21 cellular contexts compared by ENCODE assay signal in the genomic region with DNA sequence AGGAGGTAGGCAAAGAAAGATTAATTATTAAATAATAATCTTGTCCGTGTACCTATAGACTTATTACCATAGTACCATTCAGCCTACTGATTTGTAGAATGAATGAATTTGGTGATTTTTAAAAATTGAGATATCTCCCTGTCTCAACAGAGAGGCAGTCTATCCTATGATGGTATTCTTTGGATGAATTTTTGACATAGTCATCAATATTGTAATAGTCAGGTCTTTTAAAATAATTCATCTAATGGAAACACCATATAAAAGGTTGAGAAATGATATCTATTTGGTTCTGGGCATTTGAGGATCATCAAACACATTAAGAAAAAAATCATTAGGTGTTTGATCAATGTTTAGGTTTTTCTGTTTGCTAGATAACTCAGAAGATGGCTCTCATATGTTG. TPM values are rescaled to one million over a fixed set of nuclear protein-coding genes. Genes with fewer than 3 reads are reported as not detected.
DNase-seq lines count a peak whose midpoint lies in the region; ATAC-seq, FAIRE-seq and TF ChIP-seq lines count a peak whose summit lies in the region.
"Had no signal": no experiment of that assay in that cellular context is flagged by ENCODE, and none has a peak within 500 bp of the region (broad histone marks: within the 10 kb centered on the region; RNA-seq: fewer than 3 reads in every experiment).

No MANE protein-coding gene starts in this region.

- H3K4ac ChIP-seq in mesenchymal stem cell (ENCODE audit: low read depth in 1 of 2, low read length in 2 of 2) = no peak overlapping the region

- H3K36me3 ChIP-seq in mesenchymal stem cell (ENCODE audit: control insufficient read depth in 1 of 2, insufficient read depth in 2 of 2, low read depth in 1 of 2, low read length in 2 of 2) (peaks cover 0 to 34% of the 10 kb centered on the region in 2 experiments), A673 (ENCODE audit: insufficient read depth, low read length, poor library complexity, severe bottlenecking) (no peaks in the 10 kb centered on the region)

- H3K27me3 ChIP-seq in mesenchymal stem cell (ENCODE audit: control insufficient read depth in 1 of 2, insufficient read depth in 1 of 2, low read length in 2 of 2) (no peaks in the 10 kb centered on the region), A673 (replicated peaks; ENCODE audit: insufficient read depth, low read depth, low read length, poor library complexity) (no peaks in the 10 kb centered on the region)

- intact Hi-C loops in A673 (cut with micrococcal nuclease; ENCODE audit: unreplicated experiment) = no loop called here

- H3K36me3 Mint-ChIP-seq in HFFc6 (ENCODE audit: low read depth) = peaks cover 8% of the 10 kb centered on the region; the same call in 1 of the 2 replicates
- H3K36me3 Mint-ChIP-seq: IgD-negative memory B cell had no signal

- DNase-seq in A549 (ENCODE audit: low read depth in 1 of 2, low spot score in 1 of 2) = no peak
- no peak for DNase-seq in HFFc6
- DNase-seq in epithelial cell of prostate (ENCODE audit: low read depth, low spot score) = no peak
- DNase-seq in mesenchymal stem cell = no peak
- DNase-seq in DMS 273 treated with DMSO at 0.1 percent for 48 hours (lab: John Stamatoyannopoulos, UW) = no peak
- DNase-seq in A673 (ENCODE audit: low spot score) = no peak
- no peak for DNase-seq in activated naive CD4-positive, alpha-beta T cell (lab: John Stamatoyannopoulos, UW)
- DNase-seq: AML-193; CD4-positive, alpha-beta T cell; DMS153; DMS79; GDM1; GOT3; H7; KG1 had no signal

- H2AFZ ChIP-seq in mesenchymal stem cell (ENCODE audit: low read depth, low read length) = no peak overlapping the region

- no TSS peak for BruUV-seq in A673 (replicated peaks; lab: Mats Ljungman, UMichigan)

- H3K4me3 Mint-ChIP-seq in HFFc6 = no peak overlapping the region
- H3K4me3 Mint-ChIP-seq: CD4-positive, alpha-beta T cell; IgD-negative memory B cell had no signal

- CTCF ChIA-PET in A549 (lab: Yijun Ruan, JAX) = no interaction called here
- CTCF ChIA-PET in A673 (lab: Charles Lee) = no interaction called here

- no peak overlapping the region for H3K4me3 ChIP-seq in A549
- H3K4me3 ChIP-seq in mesenchymal stem cell (ENCODE audit: insufficient read depth in 1 of 2, low read depth in 1 of 2, low read length in 2 of 2) = no peak overlapping the region
- H3K4me3 ChIP-seq in A673 (ENCODE audit: low read depth, low read length, poor library complexity, severe bottlenecking) = no peak overlapping the region

- H3K9me3 Mint-ChIP-seq in HFFc6 = no peaks in the 10 kb centered on the region
- H3K9me3 Mint-ChIP-seq: CD4-positive, alpha-beta T cell; IgD-negative memory B cell had no signal

- H3K4me1 Mint-ChIP-seq in HFFc6 (ENCODE audit: low read depth) = peaks cover 38% of the 10 kb centered on the region
- H3K4me1 Mint-ChIP-seq: IgD-negative memory B cell had no signal

- no peak overlapping the region for H3K4me2 ChIP-seq in A549
- no peak overlapping the region for H3K4me2 ChIP-seq in mesenchymal stem cell (ENCODE audit: low read length, poor library complexity, severe bottlenecking)

- no peak overlapping the region for H4K8ac ChIP-seq in mesenchymal stem cell (ENCODE audit: low read length)

- H3K27ac ChIP-seq in A549 (no peak overlapping the region), epithelial cell of prostate (peak overlapping the region; percentile 21), mesenchymal stem cell (ENCODE audit: low read length, poor library complexity, severe bottlenecking) (peak overlapping the region; percentile 43), A673 (ENCODE audit: low read depth, low read length, poor library complexity, severe bottlenecking) (no peak overlapping the region)
- H3K27ac ChIP-seq: C4-2B, HL-60 had no signal

- H2BK120ac ChIP-seq in mesenchymal stem cell (ENCODE audit: low read depth, low read length) = no peak overlapping the region

- H3K9me3 ChIP-seq in A549 = no peaks in the 10 kb centered on the region
- H3K9me3 ChIP-seq in mesenchymal stem cell (ENCODE audit: control insufficient read depth, low read length) = no peaks in the 10 kb centered on the region
- H3K9me3 ChIP-seq in A673 (ENCODE audit: low read depth, low read length, poor library complexity, severe bottlenecking) = no peaks in the 10 kb centered on the region
- H3K9me3 ChIP-seq: Caco-2 had no signal

- no peak overlapping the region for H3K14ac ChIP-seq in mesenchymal stem cell (ENCODE audit: low read length in 2 of 2)

- H2AK5ac ChIP-seq in mesenchymal stem cell (ENCODE audit: low read length, severe bottlenecking) = no peak overlapping the region

- TF ChIP-seq CTCF in A549 (IDR thresholded peaks at IDR 0.05) (no peak), HFFc6 (IDR thresholded peaks at IDR 0.05) (no peak), A673 (conservative IDR thresholded peaks at IDR 0.05; ENCODE audit: low read depth, low read length) (no peak)

- no peak overlapping the region for H2BK15ac ChIP-seq in mesenchymal stem cell (ENCODE audit: low read depth, poor library complexity, severe bottlenecking)

- peaks cover 2% of the 10 kb centered on the region; the same call in 1 of the 2 replicates for H3K27me3 Mint-ChIP-seq in HFFc6 (ENCODE audit: insufficient read depth)
- H3K27me3 Mint-ChIP-seq: CD4-positive, alpha-beta T cell; IgD-negative memory B cell had no signal

- H3K23ac ChIP-seq in mesenchymal stem cell (ENCODE audit: low read length in 2 of 2) = no peak overlapping the region

- peak overlapping the region; percentile 32 for H3K27ac Mint-ChIP-seq in HFFc6
- H3K27ac Mint-ChIP-seq: CD4-positive, alpha-beta T cell; IgD-negative memory B cell had no signal

- no peak for ATAC-seq in A549

- H3K18ac ChIP-seq in mesenchymal stem cell (ENCODE audit: low read depth in 1 of 2, low read length in 2 of 2) = no peak overlapping the region

- TF ChIP-seq RAD21 in A549 (conservative IDR thresholded peaks at IDR 0.05 in 1 of 2, IDR thresholded peaks at IDR 0.05 in 1 of 2) = no peak

- POLR2A ChIA-PET in A549 (lab: Yijun Ruan, JAX) (no interaction called here), A673 (lab: Charles Lee; ENCODE audit: low non-redundant PET) (no interaction called here)

- TF ChIP-seq EP300 in A549 (IDR thresholded peaks at IDR 0.05) = no peak

- no peak overlapping the region for H2BK5ac ChIP-seq in mesenchymal stem cell (ENCODE audit: low read depth, low read length, poor library complexity, severe bottlenecking)

- no peak overlapping the region for H2BK12ac ChIP-seq in mesenchymal stem cell (ENCODE audit: low read length in 2 of 2)

- H4K91ac ChIP-seq in mesenchymal stem cell (ENCODE audit: low read length) = no peak overlapping the region

- no peak overlapping the region for H3K9ac ChIP-seq in mesenchymal stem cell (ENCODE audit: low read length)

- 0% methylated on average over 1 of the region's 1 CpG for WGBS in A549 (ENCODE audit: missing lambda C conversion rate)
- WGBS in mesenchymal stem cell = no CpG with 5 or more reads among the region's 1 CpG

- 0 out of 3 replicates have a peak, but pooled peaks cover 5% of the 10 kb centered on the region for H3K4me1 ChIP-seq in A549
- H3K4me1 ChIP-seq in mesenchymal stem cell (ENCODE audit: control insufficient read depth, insufficient read depth, low read depth, low read length) = no peaks in the 10 kb centered on the region
- H3K4me1 ChIP-seq in A673 (ENCODE audit: insufficient read depth, low read length, poor library complexity, severe bottlenecking) = peaks cover 16% of the 10 kb centered on the region

- H3K79me1 ChIP-seq in mesenchymal stem cell (replicated peaks; ENCODE audit: low read length, poor library complexity, severe bottlenecking) = no peaks in the 10 kb centered on the region

- FAIRE-seq in A549 (lab: Jason Lieb, UNC) = no peak
- FAIRE-seq: D721Med had no signal

- no peak for TF ChIP-seq POLR2A in A549 (IDR thresholded peaks at IDR 0.05; ENCODE audit: low read length)

TF ChIP-seq in A549, 52 proteins besides CTCF, POLR2A, EP300 and RAD21:
- peak; percentile 60 for TF ChIP-seq MAFK (IDR thresholded peaks at IDR 0.05; ENCODE audit: partially characterized antibody)
- TF ChIP-seq, protein P1, sequence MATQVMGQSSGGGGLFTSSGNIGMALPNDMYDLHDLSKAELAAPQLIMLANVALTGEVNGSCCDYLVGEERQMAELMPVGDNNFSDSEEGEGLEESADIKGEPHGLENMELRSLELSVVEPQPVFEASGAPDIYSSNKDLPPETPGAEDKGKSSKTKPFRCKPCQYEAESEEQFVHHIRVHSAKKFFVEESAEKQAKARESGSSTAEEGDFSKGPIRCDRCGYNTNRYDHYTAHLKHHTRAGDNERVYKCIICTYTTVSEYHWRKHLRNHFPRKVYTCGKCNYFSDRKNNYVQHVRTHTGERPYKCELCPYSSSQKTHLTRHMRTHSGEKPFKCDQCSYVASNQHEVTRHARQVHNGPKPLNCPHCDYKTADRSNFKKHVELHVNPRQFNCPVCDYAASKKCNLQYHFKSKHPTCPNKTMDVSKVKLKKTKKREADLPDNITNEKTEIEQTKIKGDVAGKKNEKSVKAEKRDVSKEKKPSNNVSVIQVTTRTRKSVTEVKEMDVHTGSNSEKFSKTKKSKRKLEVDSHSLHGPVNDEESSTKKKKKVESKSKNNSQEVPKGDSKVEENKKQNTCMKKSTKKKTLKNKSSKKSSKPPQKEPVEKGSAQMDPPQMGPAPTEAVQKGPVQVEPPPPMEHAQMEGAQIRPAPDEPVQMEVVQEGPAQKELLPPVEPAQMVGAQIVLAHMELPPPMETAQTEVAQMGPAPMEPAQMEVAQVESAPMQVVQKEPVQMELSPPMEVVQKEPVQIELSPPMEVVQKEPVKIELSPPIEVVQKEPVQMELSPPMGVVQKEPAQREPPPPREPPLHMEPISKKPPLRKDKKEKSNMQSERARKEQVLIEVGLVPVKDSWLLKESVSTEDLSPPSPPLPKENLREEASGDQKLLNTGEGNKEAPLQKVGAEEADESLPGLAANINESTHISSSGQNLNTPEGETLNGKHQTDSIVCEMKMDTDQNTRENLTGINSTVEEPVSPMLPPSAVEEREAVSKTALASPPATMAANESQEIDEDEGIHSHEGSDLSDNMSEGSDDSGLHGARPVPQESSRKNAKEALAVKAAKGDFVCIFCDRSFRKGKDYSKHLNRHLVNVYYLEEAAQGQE (IDR thresholded peaks at IDR 0.05) = no peak
- TF ChIP-seq CBX8 (IDR thresholded peaks at IDR 0.05) = no peak

RNA-seq across cellular contexts. Expression of a gene that starts 35.6 kb away (rescaled TPM):
- polyA plus RNA-seq in A549 (2011; rRNA removed) = 0.09 and 0.30 TPM in 2 replicates
- 0.01 TPM in 1 of 2 replicates, not detected in the other for polyA plus RNA-seq in A549 (2012; cell fraction: cytosol; rRNA removed)
- polyA plus RNA-seq in A549 (2012; cell fraction: nucleus; rRNA removed) = 0.04 TPM in 1 of 2 replicates, not detected in the other
- 0.03 TPM in 2 of 3 replicates, not detected in the other for polyA plus RNA-seq in A549 (2017; fragmentation: RNase III; extraction: RNeasy Plus Mini Kit Qiagen cat#74134 plus additional on column Dnase treatment)
- polyA minus RNA-seq in A549 (2011; rRNA and poly(A)+ RNA removed) = 0.21 TPM in 1 of 2 replicates, not detected in the other
- under 1 TPM in 3 of 6 experiments, not detected in 3; 0.07 to 0.08 (median 0.07) TPM for total RNA-seq in HFFc6 (2021; fragmentation: NEBNext Ultra II Directional; extraction: Animal tissue kit (Norgen Biotek cat#: 25700))
- not detected for polyA plus RNA-seq in mesenchymal stem cell (2013, experiment 1 of 2)
- 0.01 TPM for polyA plus RNA-seq in mesenchymal stem cell (2013, experiment 2 of 2)
- 2.7 and 4.8 TPM in 2 replicates for total RNA-seq in A673 (2021)
- total RNA-seq: CD4-positive, alpha-beta T cell; HT1080 had no signal
- polyA plus RNA-seq: IgD-negative memory B cell had no signal

Comparison
In these comparisons a context has a peak if more than half of its experiments do, and no peak if none do; other contexts are left out.
1. H3K27ac ChIP-seq: peak in epithelial cell of prostate (single experiment) and mesenchymal stem cell (single experiment); none in A549 (0 of 2) and A673 (single experiment).